ENCODE assay signal across 29 cellular contexts in the genomic region with DNA sequence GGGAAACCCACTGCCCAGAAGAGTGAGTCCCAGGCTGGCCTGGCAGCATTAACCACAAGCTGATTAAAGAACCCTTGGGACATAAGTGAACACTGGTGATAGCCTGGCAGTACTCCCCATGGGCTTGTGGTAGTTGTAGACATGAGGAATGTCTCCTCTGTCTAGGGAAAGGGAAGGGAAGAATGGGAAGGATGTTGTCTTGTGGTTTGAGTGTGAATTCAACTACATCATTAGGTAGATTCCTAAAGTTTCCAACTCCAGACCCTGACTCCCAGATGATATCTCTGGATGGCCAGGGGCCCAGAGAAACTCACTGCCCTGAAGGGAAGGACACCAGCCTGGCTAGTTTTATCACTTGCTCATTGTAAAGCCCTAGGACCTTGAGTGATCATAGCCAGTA.
"Had no signal": no experiment of that assay in that cellular context is flagged by ENCODE, and none has a peak within 500 bp of the region (broad histone marks: within the 10 kb centered on the region; RNA-seq: fewer than 3 reads in every experiment).

No MANE protein-coding gene starts in this region.

- FAIRE-seq: small intestine, urothelium cell line had no signal

- H3K9ac ChIP-seq: parathyroid adenoma had no signal

- H3K4me3 ChIP-seq: ovary, psoas muscle, right lobe of liver, sigmoid colon, suprapubic skin, testis, tibial artery, transverse colon, upper lobe of left lung, vagina had no signal

- H3K36me3 ChIP-seq: ovary, right lobe of liver, sigmoid colon, suprapubic skin, tibial artery, transverse colon, upper lobe of left lung, vagina had no signal

- H3K27me3 ChIP-seq: ovary, right lobe of liver, sigmoid colon, suprapubic skin, testis, tibial artery, transverse colon, upper lobe of left lung, vagina had no signal

- H3K79me2 ChIP-seq: parathyroid adenoma had no signal

- H3K27ac ChIP-seq: ovary, parathyroid adenoma, psoas muscle, right lobe of liver, sigmoid colon, suprapubic skin, testis, tibial artery, transverse colon, upper lobe of left lung, vagina had no signal

- H3K4me1 ChIP-seq: parathyroid adenoma, psoas muscle, right lobe of liver, sigmoid colon, suprapubic skin, testis, tibial artery, transverse colon, upper lobe of left lung, vagina had no signal

- H3K4me3 Mint-ChIP-seq: naive thymus-derived CD8-positive, alpha-beta T cell; natural killer cell treated with Interleukin-12 subunit alpha and Interleukin-12 subunit beta and Interleukin-15 and Interleukin-18, amount 100 ng/mL, for 72 hours; nephron progenitor cell; neural crest cell; stimulated activated memory B cell treated with anti-CD40 and anti-IgM and Interleukin-4, amounts not matched to agents 10 μg/mL and 1 μg/mL and 100 μg/mL, for 72 hours; stimulated activated naive CD8-positive, alpha-beta T cell treated with anti-CD3 and anti-CD28 coated beads, Interleukin-15, amount 100 ng/mL, for 72 hours had no signal

- DNase-seq: naive thymus-derived CD8-positive, alpha-beta T cell; nephron progenitor cell; occipital lobe; ovary; psoas muscle; right cardiac atrium; right lobe of liver; sigmoid colon; small intestine; stimulated activated CD4-positive, alpha-beta T cell treated with anti-CD3 and anti-CD28 coated beads, Interleukin-15, amount 100 ng/mL, for 24 hours; stimulated activated CD4-positive, alpha-beta T cell treated with anti-CD3 and anti-CD28 coated beads, Interleukin-2, amount 100 ng/mL, for 24 hours; stimulated activated CD4-positive, alpha-beta T cell treated with anti-CD3 and anti-CD28 coated beads, Interleukin-2, amount 100 ng/mL, for 48 hours; stimulated activated CD4-positive, alpha-beta T cell treated with anti-CD3 and anti-CD28 coated beads, Interleukin-4, amount 100 ng/mL, for 24 hours; stimulated activated naive CD4-positive, alpha-beta T cell; stimulated activated naive CD8-positive, alpha-beta T cell treated with anti-CD3 and anti-CD28 coated beads, Interleukin-15, amount 100 ng/mL, for 72 hours; stimulated activated naive CD8-positive, alpha-beta T cell treated with anti-CD3 and anti-CD28 coated beads, Interleukin-15, Interleukin-2, amounts not matched to agents 100 U/mL and 50 U/mL, for 24 hours; substantia nigra; testis; tibial artery; transverse colon; upper lobe of left lung had no signal

- ATAC-seq: naive thymus-derived CD8-positive, alpha-beta T cell; natural killer cell treated with Interleukin-12 subunit alpha and Interleukin-12 subunit beta and Interleukin-15 and Interleukin-18, amount 100 ng/mL, for 72 hours; psoas muscle; right cardiac atrium; stimulated activated naive CD8-positive, alpha-beta T cell treated with anti-CD3 and anti-CD28 coated beads, Interleukin-15, amount 100 ng/mL, for 72 hours; stimulated activated naive CD8-positive, alpha-beta T cell treated with anti-CD3 and anti-CD28 coated beads, Interleukin-15, Interleukin-2, amounts not matched to agents 100 U/mL and 50 U/mL, for 24 hours had no signal

- H3K27ac Mint-ChIP-seq: naive thymus-derived CD8-positive, alpha-beta T cell; natural killer cell treated with Interleukin-12 subunit alpha and Interleukin-12 subunit beta and Interleukin-15 and Interleukin-18, amount 100 ng/mL, for 72 hours; nephron progenitor cell; progenitor cell of endocrine pancreas; stimulated activated memory B cell treated with anti-CD40 and anti-IgM and Interleukin-4, amounts not matched to agents 10 μg/mL and 1 μg/mL and 100 μg/mL, for 72 hours; stimulated activated naive CD8-positive, alpha-beta T cell treated with anti-CD3 and anti-CD28 coated beads, Interleukin-15, amount 100 ng/mL, for 72 hours had no signal

- H2AFZ ChIP-seq: parathyroid adenoma had no signal

- H3K9me3 ChIP-seq: ovary, psoas muscle, right lobe of liver, sigmoid colon, testis, tibial artery, transverse colon, upper lobe of left lung, vagina had no signal

- H3K4me1 Mint-ChIP-seq: naive thymus-derived CD8-positive, alpha-beta T cell; nephron progenitor cell; neural crest cell; stimulated activated memory B cell treated with anti-CD40 and anti-IgM and Interleukin-4, amounts not matched to agents 10 μg/mL and 1 μg/mL and 100 μg/mL, for 72 hours; stimulated activated naive CD8-positive, alpha-beta T cell treated with anti-CD3 and anti-CD28 coated beads, Interleukin-15, amount 100 ng/mL, for 72 hours had no signal

- H3K36me3 Mint-ChIP-seq: naive thymus-derived CD8-positive, alpha-beta T cell; natural killer cell treated with Interleukin-12 subunit alpha and Interleukin-12 subunit beta and Interleukin-15 and Interleukin-18, amount 100 ng/mL, for 72 hours; stimulated activated memory B cell treated with anti-CD40 and anti-IgM and Interleukin-4, amounts not matched to agents 10 μg/mL and 1 μg/mL and 100 μg/mL, for 72 hours had no signal

- H3K9me3 Mint-ChIP-seq: nephron progenitor cell had no signal

- H3K27me3 Mint-ChIP-seq: naive thymus-derived CD8-positive, alpha-beta T cell; natural killer cell treated with Interleukin-12 subunit alpha and Interleukin-12 subunit beta and Interleukin-15 and Interleukin-18, amount 100 ng/mL, for 72 hours; progenitor cell of endocrine pancreas; stimulated activated memory B cell treated with anti-CD40 and anti-IgM and Interleukin-4, amounts not matched to agents 10 μg/mL and 1 μg/mL and 100 μg/mL, for 72 hours; stimulated activated naive CD8-positive, alpha-beta T cell treated with anti-CD3 and anti-CD28 coated beads, Interleukin-15, amount 100 ng/mL, for 72 hours had no signal
